8 cellular contexts compared by ENCODE assay signal in genomic region chr18:48832961-48833700, GRCh38.
A peak's percentile ranks its signal among the peaks of the same experiment; 100 is the strongest.
DNase-seq lines count a peak whose midpoint lies in the region; ATAC-seq and TF ChIP-seq lines count a peak whose summit lies in the region.

No MANE protein-coding gene starts in this region.

- no peaks in the 10 kb centered on the region for H3K27me3 Mint-ChIP-seq in activated CD4-positive, alpha-beta T cell treated with anti-CD3 and anti-CD28 coated beads, Interleukin-2, amount 10 ng/mL, durations not matched to agents 7 days and 5 days
- H3K27me3 Mint-ChIP-seq in glutamatergic neuron (ENCODE audit: unreplicated experiment): peaks cover 6% of the 10 kb centered on the region

- peak overlapping the region; percentile 95 for H3K27ac Mint-ChIP-seq in activated CD4-positive, alpha-beta T cell treated with anti-CD3 and anti-CD28 coated beads, Interleukin-2, amount 10 ng/mL, durations not matched to agents 7 days and 5 days
- no peak overlapping the region for H3K27ac Mint-ChIP-seq in glutamatergic neuron (ENCODE audit: unreplicated experiment)

- H3K9me3 Mint-ChIP-seq in activated CD4-positive, alpha-beta T cell treated with anti-CD3 and anti-CD28 coated beads, Interleukin-2, amount 10 ng/mL, durations not matched to agents 7 days and 5 days: no peaks in the 10 kb centered on the region
- H3K9me3 Mint-ChIP-seq in glutamatergic neuron (ENCODE audit: unreplicated experiment): peaks cover 6% of the 10 kb centered on the region

- CTCF ChIA-PET in activated CD4-positive, alpha-beta T cell treated with anti-CD3 and anti-CD28 coated beads, Interleukin-2, amount 10 ng/mL, durations not matched to agents 7 days and 5 days (lab: Charles Lee): interaction anchor here (0.9 to 2.8 kb wide), 6 partner anchors 13 to 50 kb away, joined by 3 to 11 read pairs (median 4); no protein-coding TSS in a partner anchor

- POLR2A ChIA-PET in activated CD4-positive, alpha-beta T cell treated with anti-CD3 and anti-CD28 coated beads, Interleukin-2, amount 10 ng/mL, durations not matched to agents 7 days and 5 days (lab: Charles Lee): interaction anchor here (0.6 kb wide), 1 partner anchor 119 kb away, joined by 3 read pairs; no protein-coding TSS in a partner anchor

- H3K4me3 ChIP-seq in DND-41 (ENCODE audit: low read depth in 1 of 2, low read length in 2 of 2): no peak overlapping the region
- no peak overlapping the region for H3K4me3 ChIP-seq in MG63
- H3K4me3 ChIP-seq in skeletal muscle tissue (ENCODE audit: low read length in 3 of 3): no peak overlapping the region

- no peaks in the 10 kb centered on the region for H3K36me3 Mint-ChIP-seq in activated CD4-positive, alpha-beta T cell treated with anti-CD3 and anti-CD28 coated beads, Interleukin-2, amount 10 ng/mL, durations not matched to agents 7 days and 5 days (ENCODE audit: low read depth)
- no peaks in the 10 kb centered on the region for H3K36me3 Mint-ChIP-seq in glutamatergic neuron (ENCODE audit: unreplicated experiment)

- H3K4me2 ChIP-seq in DND-41 (ENCODE audit: insufficient read depth, low read length): no peak overlapping the region

- peaks cover 58% of the 10 kb centered on the region for H3K4me1 Mint-ChIP-seq in activated CD4-positive, alpha-beta T cell treated with anti-CD3 and anti-CD28 coated beads, Interleukin-2, amount 10 ng/mL, durations not matched to agents 7 days and 5 days
- peaks cover 23% of the 10 kb centered on the region for H3K4me1 Mint-ChIP-seq in glutamatergic neuron (ENCODE audit: low read depth, unreplicated experiment)

- H3K36me3 ChIP-seq in DND-41 (ENCODE audit: insufficient read depth, low read length) (no peaks in the 10 kb centered on the region), MG63 (no peaks in the 10 kb centered on the region; the same call in 1 of the 2 replicates), skeletal muscle tissue (ENCODE audit: control insufficient read depth in 3 of 3, insufficient read depth in 3 of 3, low read length in 3 of 3) (no peaks in the 10 kb centered on the region)

- H2AFZ ChIP-seq in DND-41 (ENCODE audit: low read depth, low read length): no peak overlapping the region

- H3K4me3 Mint-ChIP-seq in activated CD4-positive, alpha-beta T cell treated with anti-CD3 and anti-CD28 coated beads, Interleukin-2, amount 10 ng/mL, durations not matched to agents 7 days and 5 days: peak overlapping the region; percentile 77
- no peak overlapping the region for H3K4me3 Mint-ChIP-seq in glutamatergic neuron (ENCODE audit: unreplicated experiment)

- ATAC-seq in DND-41 (ENCODE audit: insufficient read depth, low read depth) (no peak), HG03342 (IDR thresholded peaks at IDR 0.05; ENCODE audit: unreplicated experiment) (no peak), GM21786 (IDR thresholded peaks at IDR 0.05; ENCODE audit: unreplicated experiment) (no peak)

- DNase-seq in DND-41 (no peak), MG63 (peak; percentile 95), glutamatergic neuron (peak; percentile 13), amniotic stem cell (lab: John Stamatoyannopoulos, UW) (no peak)
- DNase-seq in activated CD4-positive, alpha-beta T cell treated with anti-CD3 and anti-CD28 coated beads, Interleukin-2, amount 10 ng/mL, durations not matched to agents 7 days and 5 days: no peak

- H3K79me2 ChIP-seq in DND-41 (ENCODE audit: insufficient read depth, low read length): no peaks in the 10 kb centered on the region

- no peak for TF ChIP-seq CTCF in DND-41 (IDR thresholded peaks at IDR 0.05; ENCODE audit: borderline replicate concordance, extremely low read depth, low read length, poor library complexity, severe bottlenecking)
- no peak for TF ChIP-seq CTCF in glutamatergic neuron (IDR thresholded peaks at IDR 0.05; ENCODE audit: partially characterized antibody, unreplicated experiment)

- H3K9me3 ChIP-seq in DND-41 (ENCODE audit: insufficient read depth, low read length, severe bottlenecking) (no peaks in the 10 kb centered on the region), MG63 (no peaks in the 10 kb centered on the region), skeletal muscle tissue (ENCODE audit: control insufficient read depth in 3 of 3, low read length in 3 of 3) (no peaks in the 10 kb centered on the region)

- H3K9ac ChIP-seq in DND-41 (ENCODE audit: low read depth, low read length) (no peak overlapping the region), skeletal muscle tissue (ENCODE audit: low read depth in 1 of 3, low read length in 3 of 3) (no peak overlapping the region)

- H3K27me3 ChIP-seq in DND-41 (ENCODE audit: insufficient read depth, low read length, poor library complexity) (no peaks in the 10 kb centered on the region), MG63 (no peaks in the 10 kb centered on the region), skeletal muscle tissue (ENCODE audit: control insufficient read depth in 3 of 3, insufficient read depth in 3 of 3, low read length in 3 of 3) (no peaks in the 10 kb centered on the region)

- H3K27ac ChIP-seq in DND-41 (ENCODE audit: low read length) (peak overlapping the region; percentile 16; the same call in 1 of the 2 replicates), skeletal muscle tissue (ENCODE audit: low read depth, low read length) (peak overlapping the region; percentile 2)

- no peaks in the 10 kb centered on the region for H4K20me1 ChIP-seq in DND-41 (ENCODE audit: insufficient read depth, low read length)

- H3K4me1 ChIP-seq in DND-41 (ENCODE audit: insufficient read depth, low read length): peaks cover 6% of the 10 kb centered on the region; the same call in 1 of the 2 replicates
- peaks cover 19 to 37% (median 30%) of the 10 kb centered on the region in 3 donors for H3K4me1 ChIP-seq in skeletal muscle tissue (ENCODE audit: control insufficient read depth in 3 of 3, insufficient read depth in 3 of 3, low read length in 3 of 3)

Comparison
In these comparisons a context has a peak if more than half of its experiments do, and no peak if none do; other contexts are left out.
1. DNase-seq: peak in MG63 (single experiment) and glutamatergic neuron (single experiment); none in DND-41 (single experiment), activated CD4-positive, alpha-beta T cell treated with anti-CD3 and anti-CD28 coated beads, Interleukin-2, amount 10 ng/mL, durations not matched to agents 7 days and 5 days (single experiment) and amniotic stem cell (single experiment).